Comparison of ENCODE assay signal across 1 cellular context in genomic region chr1:38025233-38025632, GRCh38.
TF ChIP-seq lines count a peak whose summit lies in the region.

No MANE protein-coding gene starts in this region.

TF ChIP-seq in endothelial cell of umbilical vein, 7 proteins besides CTCF, POLR2A, EP300 and RAD21 (continued from another document):
- TF ChIP-seq MAX (IDR thresholded peaks at IDR 0.05; ENCODE audit: insufficient read depth, insufficient read length) (no peak), JUN (IDR thresholded peaks at IDR 0.05; ENCODE audit: borderline replicate concordance, insufficient read depth, insufficient read length, low read depth) (no peak), EZH2 (IDR thresholded peaks at IDR 0.05; ENCODE audit: borderline replicate concordance, low read depth, low read length, severe bottlenecking) (no peak), MYC (IDR thresholded peaks at IDR 0.05; ENCODE audit: low read depth, low read length) (no peak)
